Comparison of ENCODE assay signal across 7 cellular contexts in the genomic region with DNA sequence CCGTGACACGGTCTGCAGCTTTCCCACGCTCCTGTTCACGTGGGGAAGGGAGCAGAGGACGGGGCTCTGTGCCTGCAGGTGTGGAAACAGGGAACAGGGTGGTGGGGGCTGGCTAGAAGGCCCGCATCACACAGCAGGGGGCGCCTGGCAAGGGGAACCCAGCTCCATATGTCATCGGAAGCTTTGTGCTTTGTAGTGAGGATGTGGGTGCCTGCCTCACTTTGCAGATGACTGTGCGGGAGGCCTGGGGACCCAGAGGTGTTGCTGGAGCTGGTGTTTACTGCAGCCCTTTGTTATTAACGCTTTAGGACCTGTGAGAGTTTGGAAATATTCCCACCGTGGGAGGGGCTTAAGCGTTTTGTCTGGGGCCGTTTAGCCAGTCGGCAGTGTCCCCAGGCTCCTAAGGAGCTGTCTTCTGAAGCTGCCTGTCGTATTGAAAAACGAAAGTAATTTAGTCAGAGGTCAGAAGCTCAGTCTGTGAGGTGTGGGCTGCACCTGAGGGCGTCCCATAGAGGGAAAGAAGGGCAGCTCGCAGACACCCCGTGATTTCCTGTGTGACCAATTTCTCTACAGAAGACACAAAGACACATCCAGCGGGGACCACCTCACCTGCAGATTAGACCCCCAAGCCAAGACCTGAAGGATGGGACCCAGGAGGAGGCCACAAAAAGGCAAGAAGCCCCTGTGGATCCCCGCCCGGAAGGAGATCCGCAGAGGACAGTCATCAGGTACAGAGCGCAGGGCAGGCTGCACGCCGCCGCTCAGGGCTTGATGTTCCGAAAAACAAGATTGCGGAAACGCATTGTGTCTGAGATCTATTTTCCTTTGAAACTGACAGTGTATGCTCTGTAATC. TPM values are rescaled to one million over a fixed set of nuclear protein-coding genes. Genes with fewer than 3 reads are reported as not detected.
A peak's percentile ranks its signal among the peaks of the same experiment; 100 is the strongest.
DNase-seq lines count a peak whose midpoint lies in the region; ATAC-seq, FAIRE-seq and TF ChIP-seq lines count a peak whose summit lies in the region.

No MANE protein-coding gene starts in this region.

- ATAC-seq in HG03095 (IDR thresholded peaks at IDR 0.05; ENCODE audit: unreplicated experiment), result peak; percentile 77
- no peak for ATAC-seq in foreskin keratinocyte

- DNase-seq in GM19239 (ENCODE audit: insufficient read length, low spot score) (no peak), foreskin keratinocyte (no peak), ascending aorta (ENCODE audit: low spot score in 2 of 2) (no peak), NCI-H1417 (lab: John Stamatoyannopoulos, UW) (no peak)
- DNase-seq in activated CD4-positive, alpha-beta T cell treated with anti-CD3 and anti-CD28 coated beads for 48 hours, result peak; percentile 90
- peak; percentile 79 to 90 (median 86) for DNase-seq in stimulated activated naive CD4-positive, alpha-beta T cell (lab: John Stamatoyannopoulos, UW)

- H3K27me3 ChIP-seq in foreskin keratinocyte, result no peaks in the 10 kb centered on the region
- H3K27me3 ChIP-seq in ascending aorta, result no peaks in the 10 kb centered on the region

- intact Hi-C loops in ascending aorta (cut with DNase I), result no loop called here

- H3K27ac ChIP-seq in foreskin keratinocyte (no peak overlapping the region), ascending aorta (no peak overlapping the region)

- H3K36me3 ChIP-seq in ascending aorta, result peaks cover 36 to 64% of the 10 kb centered on the region in 2 donors

- peak; percentile 94 for FAIRE-seq in GM19239 (lab: Jason Lieb, UNC)

- TF ChIP-seq CTCF in foreskin keratinocyte (conservative IDR thresholded peaks at IDR 0.05) (peak; percentile 29), ascending aorta (IDR thresholded peaks at IDR 0.05) (no peak)

- H3K4me3 ChIP-seq in ascending aorta, result no peak overlapping the region

- H3K4me1 ChIP-seq in foreskin keratinocyte, result no peaks in the 10 kb centered on the region
- H3K4me1 ChIP-seq in ascending aorta, result no peaks in the 10 kb centered on the region

- no peaks in the 10 kb centered on the region for H3K9me3 ChIP-seq in ascending aorta

RNA-seq across cellular contexts. Expression of gene MAN1B1, which starts 9.1 kb away (rescaled TPM):
- total RNA-seq in foreskin keratinocyte (41.1 and 49.1 TPM in 2 replicates), ascending aorta (85.3 TPM)
- polyA plus RNA-seq in foreskin keratinocyte, result 38.5 and 49.2 TPM in 2 replicates

RNA-seq across cellular contexts. Expression of gene UAP1L1, which starts 18.6 kb away (rescaled TPM):
- total RNA-seq in foreskin keratinocyte (5.6 and 6.2 TPM in 2 replicates), ascending aorta (17.1 TPM)
- polyA plus RNA-seq in foreskin keratinocyte, result 4.8 and 5.9 TPM in 2 replicates

RNA-seq across cellular contexts. Expression of gene DPP7, which starts 18.6 kb away (rescaled TPM):
- 35.0 and 54.2 TPM in 2 replicates for total RNA-seq in foreskin keratinocyte
- 44.4 and 64.7 TPM in 2 replicates for polyA plus RNA-seq in foreskin keratinocyte
- total RNA-seq in ascending aorta, result 176 TPM

RNA-seq across cellular contexts. Expression of gene SAPCD2, which starts 25.5 kb away (rescaled TPM):
- total RNA-seq in foreskin keratinocyte (4.8 and 5.2 TPM in 2 replicates), ascending aorta (8.7 TPM)
- 3.3 and 3.6 TPM in 2 replicates for polyA plus RNA-seq in foreskin keratinocyte

RNA-seq across cellular contexts. Expression of gene ENTPD2, which starts 42.0 kb away (rescaled TPM):
- 0.56 and 0.75 TPM in 2 replicates for total RNA-seq in foreskin keratinocyte
- polyA plus RNA-seq in foreskin keratinocyte, result 1.4 and 1.6 TPM in 2 replicates
- not detected for total RNA-seq in ascending aorta

Comparison
In these comparisons a context has a peak if more than half of its experiments do, and no peak if none do; other contexts are left out.
1. DNase-seq: peak in activated CD4-positive, alpha-beta T cell treated with anti-CD3 and anti-CD28 coated beads for 48 hours (single experiment) and stimulated activated naive CD4-positive, alpha-beta T cell (6 of 6); none in GM19239 (single experiment), foreskin keratinocyte (0 of 2), ascending aorta (0 of 2) and NCI-H1417 (0 of 3).